ENCODE assay signal across 8 cellular contexts in genomic region chr7:17302575-17303142, GRCh38. TPM values are rescaled to one million over a fixed set of nuclear protein-coding genes. Genes with fewer than 3 reads are reported as not detected.
A peak's percentile ranks its signal among the peaks of the same experiment; 100 is the strongest.
DNase-seq lines count a peak whose midpoint lies in the region; ATAC-seq, FAIRE-seq and TF ChIP-seq lines count a peak whose summit lies in the region.

No MANE protein-coding gene starts in this region.

- H3K27me3 ChIP-seq in cardiac muscle cell (peaks cover 23% of the 10 kb centered on the region), fibroblast of lung (ENCODE audit: control insufficient read depth, insufficient read depth, low read length) (no peaks in the 10 kb centered on the region)

- H3K27ac ChIP-seq in cardiac muscle cell (no peak overlapping the region), fibroblast of lung (ENCODE audit: insufficient read depth, low read length) (peak overlapping the region; percentile 37)

- peak; percentile 7 for TF ChIP-seq CTCF in cardiac muscle cell (IDR thresholded peaks at IDR 0.05; ENCODE audit: low read depth, low read length)
- peak in 1 of 2 donors; percentile 23 for TF ChIP-seq CTCF in fibroblast of lung (conservative IDR thresholded peaks at IDR 0.05 in 1 of 2, IDR thresholded peaks at IDR 0.05 in 1 of 2; ENCODE audit: low read depth in 1 of 2, low read length in 2 of 2)

- H3K9ac ChIP-seq in fibroblast of lung (ENCODE audit: insufficient read depth, low read length): no peak overlapping the region

- H3K4me1 ChIP-seq in cardiac muscle cell (ENCODE audit: low read depth) (peaks cover 4% of the 10 kb centered on the region), fibroblast of lung (ENCODE audit: control insufficient read depth, extremely low read depth, insufficient read depth, low read length) (peaks cover 14% of the 10 kb centered on the region)

- FAIRE-seq in RCC 7860 (lab: Jason Lieb, UNC): no peak

- H2AFZ ChIP-seq in fibroblast of lung (ENCODE audit: low read length): no peak overlapping the region

- DNase-seq in cardiac muscle cell (ENCODE audit: low read depth in 1 of 2, low spot score in 1 of 2): peak in 1 of 2 donors; percentile 47
- no peak for DNase-seq in Right ventricle myocardium inferior (ENCODE audit: missing footprints)
- peak; percentile 35 for DNase-seq in RCC 7860 (ENCODE audit: low spot score)
- DNase-seq in fibroblast of lung (ENCODE audit: low read depth in 2 of 2): peak; percentile 30 to 65
- no peak for DNase-seq in iPS-NIHi7 (ENCODE audit: extremely low spot score)
- DNase-seq in NCI-H2029 treated with DMSO at 0.1 percent for 48 hours (lab: John Stamatoyannopoulos, UW): no peak
- DNase-seq in NCI-H2107 (lab: John Stamatoyannopoulos, UW): no peak

- intact Hi-C loops in Right ventricle myocardium inferior (cut with DNase I): loop anchor here (5.0 kb wide), 2 partner anchors 230 to 320 kb away; no protein-coding TSS in a partner anchor

- H4K20me1 ChIP-seq in fibroblast of lung (ENCODE audit: control insufficient read depth, extremely low read depth, insufficient read depth, low read length): no peaks in the 10 kb centered on the region

- no peaks in the 10 kb centered on the region for H3K36me3 ChIP-seq in cardiac muscle cell
- H3K36me3 ChIP-seq in fibroblast of lung (ENCODE audit: control insufficient read depth, insufficient read depth, low read length): no peaks in the 10 kb centered on the region

- no peaks in the 10 kb centered on the region for H3K9me3 ChIP-seq in cardiac muscle cell (ENCODE audit: low read depth)
- no peaks in the 10 kb centered on the region for H3K9me3 ChIP-seq in fibroblast of lung (ENCODE audit: control insufficient read depth, insufficient read depth, low read depth, low read length)

- no peak for ATAC-seq in Right ventricle myocardium inferior
- ATAC-seq in HG02852 (IDR thresholded peaks at IDR 0.05; ENCODE audit: unreplicated experiment): peak; percentile 35

- H3K4me3 ChIP-seq in cardiac muscle cell (no peak overlapping the region), fibroblast of lung (replicated peaks in 1 of 4; ENCODE audit: control extremely low read depth in 1 of 4, insufficient read depth in 1 of 4, low read depth in 3 of 4, low read length in 4 of 4) (peak overlapping the region in 3 of 4 experiments; percentile 25 to 94 (median 89))

- peaks cover 91% of the 10 kb centered on the region for H3K79me2 ChIP-seq in fibroblast of lung (ENCODE audit: control insufficient read depth, insufficient read depth, low read length)

- H3K4me2 ChIP-seq in fibroblast of lung (ENCODE audit: extremely low read depth, insufficient read depth, low read length): peak overlapping the region; percentile 77

RNA-seq across cellular contexts. Expression of gene AHR, which starts 4.2 kb away (rescaled TPM):
- total RNA-seq in cardiac muscle cell (6.5 and 12.5 TPM in 2 replicates), Right ventricle myocardium inferior (29.6 TPM), fibroblast of lung (63.4 and 84.4 TPM in 2 replicates)
- polyA plus RNA-seq in cardiac muscle cell (1.5 and 3.1 TPM in 2 replicates), fibroblast of lung (10.2 and 15.4 TPM in 2 replicates)
- 18.7 and 31.5 TPM in 2 replicates for polyA plus RNA-seq in fibroblast of lung (2012)
- polyA minus RNA-seq in fibroblast of lung (ENCODE audit: low replicate concordance): 32.3 and 60.6 TPM in 2 replicates

Comparison
In these comparisons a context has a peak if more than half of its experiments do, and no peak if none do; other contexts are left out.
1. DNase-seq: peak in RCC 7860 (single experiment) and fibroblast of lung (2 of 2); none in Right ventricle myocardium inferior (single experiment), iPS-NIHi7 (single experiment), NCI-H2029 treated with DMSO at 0.1 percent for 48 hours (single experiment) and NCI-H2107 (single experiment).